ENCODE assay signal across 1 cellular context in the genomic region with DNA sequence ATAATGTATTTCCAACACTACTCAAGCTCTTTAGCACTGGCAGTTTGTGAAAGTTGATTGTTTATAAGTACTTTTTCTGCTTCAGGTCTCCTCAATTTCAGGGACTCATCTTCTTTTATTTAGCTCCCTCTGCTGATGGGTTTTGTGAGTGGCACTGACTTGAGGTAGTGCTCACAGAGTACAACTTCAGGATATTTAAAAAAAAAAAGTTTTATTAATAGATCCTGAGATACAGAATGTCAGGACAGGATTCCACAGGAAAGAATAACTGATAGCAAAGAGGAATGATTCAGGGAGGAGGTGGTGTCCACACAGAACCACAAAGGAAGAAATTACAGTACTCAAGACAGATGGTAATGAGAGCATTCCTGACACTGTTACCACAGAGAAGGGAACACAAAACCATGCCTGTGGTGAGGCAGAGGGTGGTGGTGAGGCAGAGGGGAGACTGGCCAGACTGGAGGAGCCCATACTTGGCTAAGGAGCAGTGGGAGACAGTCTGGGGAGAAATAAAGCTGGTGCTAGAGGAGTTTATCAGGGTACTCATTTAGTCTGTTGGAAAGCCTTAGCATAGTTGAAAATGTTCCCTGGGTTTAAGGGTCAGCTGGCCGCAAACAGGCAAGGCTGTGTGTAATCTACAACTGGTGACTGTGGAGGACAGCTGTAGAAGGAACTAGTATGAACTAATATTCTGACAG.
TF ChIP-seq lines count a peak whose summit lies in the region.

No MANE protein-coding gene starts in this region.

TF ChIP-seq in HepG2, 621 proteins besides CTCF, POLR2A, EP300 and RAD21 (continued from another document):
- TF ChIP-seq NFAT5 (CRISPR knock-in tag; IDR thresholded peaks at IDR 0.05) (no peak), SAP130 (CRISPR knock-in tag; IDR thresholded peaks at IDR 0.05; ENCODE audit: low read depth) (peak; percentile 41), JDP2 (CRISPR knock-in tag; IDR thresholded peaks at IDR 0.05; ENCODE audit: borderline replicate concordance) (no peak), YEATS2 (CRISPR knock-in tag; IDR thresholded peaks at IDR 0.05; ENCODE audit: borderline replicate concordance) (peak; percentile 21; the same call in 1 of the 2 replicates), ZNF703 (CRISPR knock-in tag; IDR thresholded peaks at IDR 0.05; ENCODE audit: borderline replicate concordance) (no peak), ZNF547 (CRISPR knock-in tag; IDR thresholded peaks at IDR 0.05) (0 out of 2 replicates have a peak, but pooled peaks have one; percentile 32), ARID4A (CRISPR knock-in tag; IDR thresholded peaks at IDR 0.05; ENCODE audit: borderline replicate concordance) (peak; percentile 27; the same call in 1 of the 2 replicates), ZFP1 (CRISPR knock-in tag; IDR thresholded peaks at IDR 0.05) (no peak), TFAP4 (IDR thresholded peaks at IDR 0.05; ENCODE audit: borderline replicate concordance, low read depth) (peak; percentile 87), MIXL1 (CRISPR knock-in tag; IDR thresholded peaks at IDR 0.05) (0 out of 2 replicates have a peak, but pooled peaks have one; percentile 15), ZNF772 (CRISPR knock-in tag; IDR thresholded peaks at IDR 0.05) (no peak), TEAD3 (CRISPR knock-in tag; optimal IDR thresholded peaks at IDR 0.05; ENCODE audit: borderline replicate concordance) (peak; percentile 41), MIER3 (CRISPR knock-in tag; IDR thresholded peaks at IDR 0.05; ENCODE audit: borderline replicate concordance) (0 out of 2 replicates have a peak, but pooled peaks have one; percentile 24), ZNF362 (CRISPR knock-in tag; IDR thresholded peaks at IDR 0.05; ENCODE audit: borderline replicate concordance) (peak; percentile 38; the same call in 1 of the 2 replicates), ZNF550 (CRISPR knock-in tag; IDR thresholded peaks at IDR 0.05; ENCODE audit: borderline replicate concordance) (no peak), TOE1 (CRISPR knock-in tag; IDR thresholded peaks at IDR 0.05) (0 out of 2 replicates have a peak, but pooled peaks have one; percentile 59), GFI1 (CRISPR knock-in tag; IDR thresholded peaks at IDR 0.05; ENCODE audit: borderline replicate concordance) (0 out of 2 replicates have a peak, but pooled peaks have one; percentile 22), MLLT10 (CRISPR knock-in tag; IDR thresholded peaks at IDR 0.05) (no peak), ZNF337 (CRISPR knock-in tag; IDR thresholded peaks at IDR 0.05; ENCODE audit: borderline replicate concordance, low read depth) (peak; percentile 76; the same call in 1 of the 2 replicates), SMC3 (IDR thresholded peaks at IDR 0.05; ENCODE audit: low read length) (peak; percentile 61), XRCC5 (optimal IDR thresholded peaks at IDR 0.05; ENCODE audit: low read length) (peak; percentile 42), THAP11 (CRISPR knock-in tag; IDR thresholded peaks at IDR 0.05) (0 out of 2 replicates have a peak, but pooled peaks have one; percentile 14), GLI4 (CRISPR knock-in tag; IDR thresholded peaks at IDR 0.05; ENCODE audit: borderline replicate concordance) (0 out of 2 replicates have a peak, but pooled peaks have one; percentile 37), ZNF274 (CRISPR knock-in tag; IDR thresholded peaks at IDR 0.05) (0 out of 2 replicates have a peak, but pooled peaks have one; percentile 20), ZNF776 (CRISPR knock-in tag; IDR thresholded peaks at IDR 0.05) (no peak)
- TF ChIP-seq, protein P1, sequence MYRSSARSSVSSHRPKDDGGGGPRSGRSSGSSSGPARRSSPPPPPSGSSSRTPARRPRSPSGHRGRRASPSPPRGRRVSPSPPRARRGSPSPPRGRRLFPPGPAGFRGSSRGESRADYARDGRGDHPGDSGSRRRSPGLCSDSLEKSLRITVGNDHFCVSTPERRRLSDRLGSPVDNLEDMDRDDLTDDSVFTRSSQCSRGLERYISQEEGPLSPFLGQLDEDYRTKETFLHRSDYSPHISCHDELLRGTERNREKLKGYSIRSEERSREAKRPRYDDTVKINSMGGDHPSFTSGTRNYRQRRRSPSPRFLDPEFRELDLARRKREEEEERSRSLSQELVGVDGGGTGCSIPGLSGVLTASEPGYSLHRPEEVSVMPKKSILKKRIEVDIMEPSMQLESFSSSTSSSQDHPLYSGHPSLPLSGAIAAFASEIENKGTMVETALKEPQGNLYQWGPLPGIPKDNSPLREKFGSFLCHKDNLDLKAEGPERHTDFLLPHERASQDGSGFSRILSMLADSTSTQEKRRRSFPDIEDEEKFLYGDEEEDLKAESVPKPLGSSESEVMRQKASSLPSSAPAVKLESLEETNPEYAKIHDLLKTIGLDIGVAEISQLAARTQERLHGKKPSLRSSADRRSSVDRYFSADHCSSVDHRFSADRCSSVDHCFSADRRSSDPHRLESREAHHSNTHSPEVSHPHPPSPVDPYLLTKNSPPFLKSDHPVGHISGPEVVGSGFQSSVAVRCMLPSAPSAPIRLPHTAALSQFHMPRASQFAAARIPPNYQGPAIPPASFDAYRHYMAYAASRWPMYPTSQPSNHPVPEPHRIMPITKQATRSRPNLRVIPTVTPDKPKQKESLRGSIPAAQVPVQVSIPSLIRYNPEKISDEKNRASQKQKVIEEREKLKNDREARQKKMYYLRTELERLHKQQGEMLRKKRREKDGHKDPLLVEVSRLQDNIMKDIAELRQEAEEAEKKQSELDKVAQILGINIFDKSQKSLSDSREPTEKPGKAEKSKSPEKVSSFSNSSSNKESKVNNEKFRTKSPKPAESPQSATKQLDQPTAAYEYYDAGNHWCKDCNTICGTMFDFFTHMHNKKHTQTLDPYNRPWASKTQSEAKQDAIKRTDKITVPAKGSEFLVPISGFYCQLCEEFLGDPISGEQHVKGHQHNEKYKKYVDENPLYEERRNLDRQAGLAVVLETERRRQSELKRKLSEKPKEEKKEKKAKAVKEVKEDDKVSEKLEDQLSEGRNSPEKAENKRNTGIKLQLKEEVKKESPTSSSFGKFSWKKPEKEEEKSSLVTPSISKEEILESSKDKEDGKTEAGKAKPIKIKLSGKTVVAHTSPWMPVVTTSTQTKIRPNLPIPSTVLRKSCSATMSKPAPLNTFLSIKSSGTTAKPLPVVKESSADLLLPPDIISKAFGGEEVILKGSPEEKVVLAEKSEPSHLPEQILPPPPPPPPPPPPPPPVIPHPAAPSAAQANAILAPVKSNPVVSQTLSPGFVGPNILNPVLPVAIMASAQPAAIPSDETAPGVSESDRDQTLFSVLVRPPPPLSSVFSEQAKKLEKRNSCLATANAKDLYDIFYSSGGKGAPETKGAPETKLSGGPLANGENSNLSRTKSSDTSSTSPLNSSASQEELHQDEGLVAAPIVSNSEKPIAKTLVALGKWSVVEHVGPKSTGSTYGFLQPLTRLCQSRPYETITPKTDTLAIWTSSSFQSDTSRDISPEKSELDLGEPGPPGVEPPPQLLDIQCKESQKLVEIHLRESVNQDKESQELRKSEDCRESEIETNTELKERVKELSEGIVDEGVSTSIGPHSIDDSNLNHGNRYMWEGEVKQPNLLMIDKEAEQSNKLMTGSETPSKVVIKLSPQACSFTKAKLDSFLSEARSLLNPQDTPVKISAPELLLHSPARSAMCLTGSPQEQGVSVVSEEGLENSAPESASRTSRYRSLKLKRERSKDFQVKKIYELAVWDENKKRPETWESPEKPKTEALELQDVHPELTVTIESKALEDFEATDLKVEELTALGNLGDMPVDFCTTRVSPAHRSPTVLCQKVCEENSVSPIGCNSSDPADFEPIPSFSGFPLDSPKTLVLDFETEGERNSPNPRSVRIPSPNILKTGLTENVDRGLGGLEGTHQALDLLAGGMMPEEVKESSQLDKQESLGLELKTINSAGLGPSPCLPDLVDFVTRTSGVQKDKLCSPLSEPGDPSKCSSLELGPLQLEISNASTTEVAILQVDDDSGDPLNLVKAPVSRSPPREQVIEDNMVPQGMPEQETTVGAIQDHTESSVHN (CRISPR knock-in tag; IDR thresholded peaks at IDR 0.05), result 0 out of 2 replicates have a peak, but pooled peaks have one; percentile 39
TF ChIP-seq in HepG2: peak in this region for 29.
